In genomic region chr17:59892849-59893616, GRCh38 we compare ENCODE assay signal across 8 cellular contexts. TPM values are rescaled to one million over a fixed set of nuclear protein-coding genes. Genes with fewer than 3 reads are reported as not detected.
DNase-seq lines count a peak whose midpoint lies in the region; TF ChIP-seq lines count a peak whose summit lies in the region.

Gene RPS6KB1 (plus strand): TSS chr17:59893121. CDS start chr17:59893185, 64 bp downstream.
Gene TUBD1 (minus strand): TSS chr17:59892943. CDS start chr17:59891002, 1,941 bp downstream.

- in situ Hi-C loops in SK-MEL-5 (cut with HindIII; ENCODE audit: low pct_unique_long_range_greater_than_20kb, low sequenced_read_pairs) = no loop called here

- peak within 1 kb of the TSS; percentile 100 for H3K4me3 Mint-ChIP-seq in activated naive CD4-positive, alpha-beta T cell treated with anti-CD3 and anti-CD28 coated beads for 36 hours

- H3K4me1 ChIP-seq in HEK293 (ENCODE audit: control insufficient read depth, insufficient read depth, low read length) (peaks cover 16% of the 10 kb centered on the region), neuron (ENCODE audit: insufficient read depth, low read length) (peaks cover 18% of the 10 kb centered on the region), subcutaneous abdominal adipose tissue (ENCODE audit: control insufficient read depth in 5 of 5, insufficient read depth in 5 of 5, low read length in 5 of 5) (peaks cover 0 to 27% (median 23%) of the 10 kb centered on the region in 5 donors)

- no peaks in the 10 kb centered on the region for H3K9me3 Mint-ChIP-seq in activated naive CD4-positive, alpha-beta T cell treated with anti-CD3 and anti-CD28 coated beads for 36 hours

- H3K9me3 ChIP-seq in HEK293 (ENCODE audit: control insufficient read depth, insufficient read depth, low read depth, low read length) (no peaks in the 10 kb centered on the region), neuron (ENCODE audit: low read length) (no peaks in the 10 kb centered on the region), subcutaneous abdominal adipose tissue (ENCODE audit: control insufficient read depth in 5 of 5, low read length in 5 of 5) (no peaks in the 10 kb centered on the region)

- DNase-seq in GDM1 (lab: John Stamatoyannopoulos, UW) = peak; percentile 98
- peak; percentile 99 for DNase-seq in MV-4-11 (lab: John Stamatoyannopoulos, UW)
- DNase-seq in SK-MEL-5 (ENCODE audit: low read depth, low spot score) = peak; percentile 100
- peak; percentile 99 for DNase-seq in activated naive CD4-positive, alpha-beta T cell treated with anti-CD3 and anti-CD28 coated beads for 36 hours
- peak; percentile 97 for DNase-seq in foreskin melanocyte

- H3K36me3 ChIP-seq in HEK293 (ENCODE audit: control insufficient read depth in 2 of 2, insufficient read depth in 1 of 2, low read length in 2 of 2) = peaks cover 19 to 38% of the 10 kb centered on the region in 2 experiments
- peaks cover 11% of the 10 kb centered on the region for H3K36me3 ChIP-seq in neuron (ENCODE audit: insufficient read depth, low read length)
- peaks cover 3 to 10% (median 4%) of the 10 kb centered on the region in 5 donors for H3K36me3 ChIP-seq in subcutaneous abdominal adipose tissue (ENCODE audit: control insufficient read depth in 5 of 5, insufficient read depth in 5 of 5, low read length in 5 of 5)

- POLR2A ChIA-PET in HEK293 (lab: Yijun Ruan, JAX) = interaction anchor here (0.6 to 1.9 kb wide), 15 partner anchors 11 to 186 kb away, joined by 3 to 9 read pairs (median 3); partner anchors contain the start of genes PTRH2 and VMP1

- no peaks in the 10 kb centered on the region for H3K27me3 ChIP-seq in neuron (ENCODE audit: insufficient read depth, low read length)
- no peaks in the 10 kb centered on the region for H3K27me3 ChIP-seq in subcutaneous abdominal adipose tissue (ENCODE audit: control insufficient read depth in 5 of 5, insufficient read depth in 4 of 5, low read length in 5 of 5)

- CTCF ChIA-PET in HEK293 (lab: Yijun Ruan, JAX) = interaction anchor here (0.7 to 2.2 kb wide), 3 partner anchors 14 to 54 kb away, joined by 5 to 11 read pairs (median 6); no protein-coding TSS in a partner anchor
- CTCF ChIA-PET in activated naive CD4-positive, alpha-beta T cell treated with anti-CD3 and anti-CD28 coated beads for 36 hours (lab: Charles Lee) = interaction anchor here (0.6 to 1.1 kb wide), 5 partner anchors 21 to 452 kb away, joined by 3 to 6 read pairs (median 3); no protein-coding TSS in a partner anchor

- intact Hi-C loops in activated naive CD4-positive, alpha-beta T cell treated with anti-CD3 and anti-CD28 coated beads for 36 hours (cut with micrococcal nuclease) = loop anchor here (1.0 to 10.0 kb wide), 9 partner anchors 48 to 736 kb away; partner anchors contain the start of genes CLTC, PPM1D, PRR11 and PTRH2

- no peak; the same call in 1 of the 2 replicates for TF ChIP-seq CTCF in HEK293 (tag by site-specific recombination; IDR thresholded peaks at IDR 0.05)

- peak within 1 kb of the TSS; percentile 68 to 98 (median 98) for H3K9ac ChIP-seq in subcutaneous abdominal adipose tissue (ENCODE audit: low read length in 5 of 5)

- no peaks in the 10 kb centered on the region for H3K27me3 Mint-ChIP-seq in activated naive CD4-positive, alpha-beta T cell treated with anti-CD3 and anti-CD28 coated beads for 36 hours (ENCODE audit: low read depth)

- H3K4me3 ChIP-seq in HEK293 (ENCODE audit: low read depth, low read length) (peak within 1 kb of the TSS; percentile 98), neuron (ENCODE audit: low read length) (peak within 1 kb of the TSS; percentile 80), subcutaneous abdominal adipose tissue (ENCODE audit: low read depth in 1 of 5, low read length in 5 of 5) (peak within 1 kb of the TSS; percentile 81 to 94 (median 89))

- peaks cover 59% of the 10 kb centered on the region for H3K4me1 Mint-ChIP-seq in activated naive CD4-positive, alpha-beta T cell treated with anti-CD3 and anti-CD28 coated beads for 36 hours (ENCODE audit: low read depth)

- H3K27ac ChIP-seq in HEK293 (ENCODE audit: extremely low read depth, low read depth, low read length) (peak within 1 kb of the TSS; percentile 98), subcutaneous abdominal adipose tissue (ENCODE audit: low read depth, low read length) (peak within 1 kb of the TSS; percentile 91)

- H3K36me3 Mint-ChIP-seq in activated naive CD4-positive, alpha-beta T cell treated with anti-CD3 and anti-CD28 coated beads for 36 hours (ENCODE audit: low read depth) = peaks cover 23% of the 10 kb centered on the region

- peak within 1 kb of the TSS; percentile 96 for H3K27ac Mint-ChIP-seq in activated naive CD4-positive, alpha-beta T cell treated with anti-CD3 and anti-CD28 coated beads for 36 hours

- H2AFZ ChIP-seq in neuron (ENCODE audit: low read depth, low read length) = peak within 1 kb of the TSS; percentile 71

TF ChIP-seq in HEK293, 187 proteins besides CTCF, POLR2A, EP300 and RAD21 (continues in another document):
- TF ChIP-seq ZSCAN18 (tag by site-specific recombination; IDR thresholded peaks at IDR 0.05) (no peak), HOXC10 (CRISPR knock-in tag; IDR thresholded peaks at IDR 0.05) (no peak), TCF7L2 (IDR thresholded peaks at IDR 0.05; ENCODE audit: borderline replicate concordance, low read depth, low read length) (no peak), ZBTB21 (tag by site-specific recombination; IDR thresholded peaks at IDR 0.05) (no peak), ZNF704 (tag by site-specific recombination; IDR thresholded peaks at IDR 0.05) (no peak), BCL6B (tag by site-specific recombination; IDR thresholded peaks at IDR 0.05) (no peak), ZNF610 (tag by site-specific recombination; IDR thresholded peaks at IDR 0.05; ENCODE audit: borderline replicate concordance) (0 out of 2 replicates have a peak, but pooled peaks have one; percentile 49), ZBTB20 (tag by site-specific recombination; IDR thresholded peaks at IDR 0.05) (peak; percentile 73; the same call in 1 of the 2 replicates), KLF9 (tag by site-specific recombination; IDR thresholded peaks at IDR 0.05; ENCODE audit: low read depth) (peak; percentile 39; the same call in 1 of the 2 replicates), ZBTB6 (tag by site-specific recombination; IDR thresholded peaks at IDR 0.05) (no peak), ZNF274 (IDR thresholded peaks at IDR 0.05; ENCODE audit: low read length) (no peak), ZNF274 (tag by site-specific recombination; IDR thresholded peaks at IDR 0.05; ENCODE audit: borderline replicate concordance) (no peak), ZNF560 (tag by site-specific recombination; IDR thresholded peaks at IDR 0.05; ENCODE audit: borderline replicate concordance) (no peak)

RNA-seq across cellular contexts. Expression of gene RPS6KB1, which starts in this region (rescaled TPM):
- 29.6 TPM in 2 replicates for total RNA-seq in SK-MEL-5 (2014; rRNA removed; shearing (Covaris generic))
- 19.6 and 27.1 TPM in 2 replicates for polyA plus RNA-seq in SK-MEL-5 (2015; cell fraction: cytosol; rRNA removed)
- polyA plus RNA-seq in SK-MEL-5 (2015; cell fraction: nucleus; rRNA removed) = 57.3 and 95.7 TPM in 2 replicates
- 10 to 100 TPM; 42.1 to 48.5 TPM for total RNA-seq in activated naive CD4-positive, alpha-beta T cell treated with anti-CD3 and anti-CD28 coated beads for 36 hours

RNA-seq across cellular contexts. Expression of gene TUBD1, which starts in this region (rescaled TPM):
- 7.3 and 7.4 TPM in 2 replicates for total RNA-seq in SK-MEL-5 (2014; rRNA removed; shearing (Covaris generic))
- 9.5 and 11.3 TPM in 2 replicates for polyA plus RNA-seq in SK-MEL-5 (2015; cell fraction: cytosol; rRNA removed)
- polyA plus RNA-seq in SK-MEL-5 (2015; cell fraction: nucleus; rRNA removed) = 12.5 and 14.7 TPM in 2 replicates
- total RNA-seq in activated naive CD4-positive, alpha-beta T cell treated with anti-CD3 and anti-CD28 coated beads for 36 hours = 10 to 100 TPM; 15.2 to 15.4 TPM

Comparison
In these comparisons a context has a peak if more than half of its experiments do, and no peak if none do; other contexts are left out.
1. Peak in every context shown above with its lines: DNase-seq, H3K4me3 ChIP-seq and H3K27ac ChIP-seq.